ENCODE assay signal across 21 cellular contexts in genomic region chr5:135153259-135153658, GRCh38.
DNase-seq lines count a peak whose midpoint lies in the region; TF ChIP-seq lines count a peak whose summit lies in the region.
"Had no signal": no experiment of that assay in that cellular context is flagged by ENCODE, and none has a peak within 500 bp of the region (broad histone marks: within the 10 kb centered on the region; RNA-seq: fewer than 3 reads in every experiment).

No MANE protein-coding gene starts in this region.

- CTCF ChIA-PET in PC-9 (lab: Charles Lee) = no interaction called here

- no peaks in the 10 kb centered on the region for H3K9me3 ChIP-seq in PC-9 (ENCODE audit: insufficient read depth, low read depth)
- H3K9me3 ChIP-seq in esophagus (ENCODE audit: control insufficient read depth in 2 of 2, insufficient read depth in 1 of 2, low read depth in 1 of 2, low read length in 1 of 2) = no peaks in the 10 kb centered on the region
- H3K9me3 ChIP-seq: HAP-1 had no signal

- TF ChIP-seq CTCF in PC-9 (conservative IDR thresholded peaks at IDR 0.05) (no peak), type B pancreatic cell (conservative IDR thresholded peaks at IDR 0.05) (no peak)

- no peaks in the 10 kb centered on the region for H3K27me3 ChIP-seq in PC-9 (ENCODE audit: insufficient read depth, low read depth)
- H3K27me3 ChIP-seq in esophagus (ENCODE audit: control insufficient read depth in 1 of 2, insufficient read depth in 2 of 2, low read length in 2 of 2) = no peaks in the 10 kb centered on the region
- H3K27me3 ChIP-seq: BLaER1 had no signal

- H3K4me1 ChIP-seq in PC-9 (replicated peaks; ENCODE audit: insufficient read depth) (peaks cover 59% of the 10 kb centered on the region), esophagus (ENCODE audit: control insufficient read depth in 2 of 2, insufficient read depth in 2 of 2, low read length in 1 of 2) (peaks cover 0 to 18% of the 10 kb centered on the region in 2 donors)
- H3K4me1 ChIP-seq: BLaER1 had no signal

- H4K20me1 ChIP-seq in PC-9 (ENCODE audit: insufficient read depth) = no peaks in the 10 kb centered on the region
- H4K20me1 ChIP-seq: BLaER1 had no signal

- H2AFZ ChIP-seq in PC-9 = no peak overlapping the region

- H3K27me3 Mint-ChIP-seq in type B pancreatic cell = peaks cover 20% of the 10 kb centered on the region
- peaks cover 6% of the 10 kb centered on the region for H3K27me3 Mint-ChIP-seq in activated T-cell treated with anti-CD3 and anti-CD28 coated beads, Interleukin-2, amount 50 U/mL, for 24 hours

- H3K4me1 Mint-ChIP-seq in type B pancreatic cell (ENCODE audit: unreplicated experiment) = no peaks in the 10 kb centered on the region
- H3K4me1 Mint-ChIP-seq in activated T-cell treated with anti-CD3 and anti-CD28 coated beads, Interleukin-2, amount 50 U/mL, for 24 hours (ENCODE audit: low read depth) = no peaks in the 10 kb centered on the region
- H3K4me1 Mint-ChIP-seq: B cell; CD4-positive, CD25-positive, alpha-beta regulatory T cell had no signal

- WGBS in esophagus, 2 donors = 77 to 83% methylated on average over 4 of the region's 4 CpGs

- H3K36me3 ChIP-seq in PC-9 (ENCODE audit: low read depth) (no peaks in the 10 kb centered on the region), esophagus (ENCODE audit: control insufficient read depth in 2 of 2, insufficient read depth in 2 of 2, low read length in 1 of 2) (no peaks in the 10 kb centered on the region)
- H3K36me3 ChIP-seq: BLaER1, HAP-1 had no signal

- peak overlapping the region; percentile 63 for H3K4me2 ChIP-seq in PC-9
- H3K4me2 ChIP-seq: BLaER1 had no signal

- no peaks in the 10 kb centered on the region for H3K9me2 ChIP-seq in PC-9 (ENCODE audit: insufficient read depth)

- intact Hi-C loops in PC-9 (cut with micrococcal nuclease; ENCODE audit: unreplicated experiment) = no loop called here

- H3K27ac ChIP-seq in PC-9 (peak overlapping the region; percentile 98), esophagus (ENCODE audit: low read depth in 2 of 2, low read length in 1 of 2) (peak overlapping the region; percentile 72 to 95)
- H3K27ac ChIP-seq: 22Rv1, BLaER1, C4-2B had no signal

- POLR2A ChIA-PET in PC-9 (lab: Charles Lee; ENCODE audit: unreplicated experiment) = no interaction called here

- DNase-seq in NCI-H82 (lab: John Stamatoyannopoulos, UW) (peak; percentile 16), NCI-H82 treated with DMSO at 0.1 percent for 48 hours (lab: John Stamatoyannopoulos, UW; ENCODE audit: unreplicated experiment) (no peak), PC-9 (no peak), type B pancreatic cell (ENCODE audit: extremely low spot score, unreplicated experiment) (peak; percentile 8), SHP77 treated with DMSO at 0.1 percent for 48 hours (lab: John Stamatoyannopoulos, UW) (no peak)
- no peak for DNase-seq in activated CD8-positive, alpha-beta memory T cell treated with anti-CD3 and anti-CD28 coated beads for 24 hours
- DNase-seq in activated T-cell treated with anti-CD3 and anti-CD28 coated beads, Interleukin-2, amount 50 U/mL, for 24 hours = no peak
- DNase-seq: Caco-2; CD4-positive, CD25-positive, alpha-beta regulatory T cell; DMS 273 treated with DMSO at 0.1 percent for 48 hours; DMS79 treated with DMSO at 0.1 percent for 48 hours; GF-D8; GOT3; HFFc6 had no signal

- H3K4me3 Mint-ChIP-seq in type B pancreatic cell = no peak overlapping the region
- no peak overlapping the region for H3K4me3 Mint-ChIP-seq in activated T-cell treated with anti-CD3 and anti-CD28 coated beads, Interleukin-2, amount 50 U/mL, for 24 hours
- H3K4me3 Mint-ChIP-seq: B cell; CD4-positive, CD25-positive, alpha-beta regulatory T cell; CD8-positive, alpha-beta T cell; HFFc6 had no signal

- H3K36me3 Mint-ChIP-seq in type B pancreatic cell = no peaks in the 10 kb centered on the region
- H3K36me3 Mint-ChIP-seq in activated T-cell treated with anti-CD3 and anti-CD28 coated beads, Interleukin-2, amount 50 U/mL, for 24 hours (ENCODE audit: low read depth) = no peaks in the 10 kb centered on the region
- H3K36me3 Mint-ChIP-seq: CD4-positive, CD25-positive, alpha-beta regulatory T cell; CD8-positive, alpha-beta T cell had no signal

- H3K27ac Mint-ChIP-seq in type B pancreatic cell = no peak overlapping the region
- no peak overlapping the region for H3K27ac Mint-ChIP-seq in activated T-cell treated with anti-CD3 and anti-CD28 coated beads, Interleukin-2, amount 50 U/mL, for 24 hours
- H3K27ac Mint-ChIP-seq: B cell; CD4-positive, CD25-positive, alpha-beta regulatory T cell; CD8-positive, alpha-beta T cell; HFFc6 had no signal

- no peaks in the 10 kb centered on the region for H3K79me2 ChIP-seq in PC-9 (ENCODE audit: low read depth)

- no TSS peak for BruUV-seq in PC-9 (replicated peaks; lab: Mats Ljungman, UMichigan)

- H3K4me3 ChIP-seq in PC-9 (no peak overlapping the region), esophagus (ENCODE audit: low read depth in 1 of 2, low read length in 2 of 2) (no peak overlapping the region)
- H3K4me3 ChIP-seq: BLaER1, HAP-1 had no signal

- H3K9me3 Mint-ChIP-seq in type B pancreatic cell = peaks cover 9% of the 10 kb centered on the region
- peaks cover 8% of the 10 kb centered on the region for H3K9me3 Mint-ChIP-seq in activated T-cell treated with anti-CD3 and anti-CD28 coated beads, Interleukin-2, amount 50 U/mL, for 24 hours

- H3F3A ChIP-seq in PC-9 (ENCODE audit: insufficient read depth, low read depth) = peaks cover 44% of the 10 kb centered on the region

Comparison
In these comparisons a context has a peak if more than half of its experiments do, and no peak if none do; other contexts are left out.
1. DNase-seq: peak in NCI-H82 (single experiment) and type B pancreatic cell (single experiment); none in NCI-H82 treated with DMSO at 0.1 percent for 48 hours (single experiment), PC-9 (0 of 2), SHP77 treated with DMSO at 0.1 percent for 48 hours (single experiment), activated CD8-positive, alpha-beta memory T cell treated with anti-CD3 and anti-CD28 coated beads for 24 hours (single experiment) and activated T-cell treated with anti-CD3 and anti-CD28 coated beads, Interleukin-2, amount 50 U/mL, for 24 hours (single experiment).